1 cellular context compared by ENCODE assay signal in the genomic region with DNA sequence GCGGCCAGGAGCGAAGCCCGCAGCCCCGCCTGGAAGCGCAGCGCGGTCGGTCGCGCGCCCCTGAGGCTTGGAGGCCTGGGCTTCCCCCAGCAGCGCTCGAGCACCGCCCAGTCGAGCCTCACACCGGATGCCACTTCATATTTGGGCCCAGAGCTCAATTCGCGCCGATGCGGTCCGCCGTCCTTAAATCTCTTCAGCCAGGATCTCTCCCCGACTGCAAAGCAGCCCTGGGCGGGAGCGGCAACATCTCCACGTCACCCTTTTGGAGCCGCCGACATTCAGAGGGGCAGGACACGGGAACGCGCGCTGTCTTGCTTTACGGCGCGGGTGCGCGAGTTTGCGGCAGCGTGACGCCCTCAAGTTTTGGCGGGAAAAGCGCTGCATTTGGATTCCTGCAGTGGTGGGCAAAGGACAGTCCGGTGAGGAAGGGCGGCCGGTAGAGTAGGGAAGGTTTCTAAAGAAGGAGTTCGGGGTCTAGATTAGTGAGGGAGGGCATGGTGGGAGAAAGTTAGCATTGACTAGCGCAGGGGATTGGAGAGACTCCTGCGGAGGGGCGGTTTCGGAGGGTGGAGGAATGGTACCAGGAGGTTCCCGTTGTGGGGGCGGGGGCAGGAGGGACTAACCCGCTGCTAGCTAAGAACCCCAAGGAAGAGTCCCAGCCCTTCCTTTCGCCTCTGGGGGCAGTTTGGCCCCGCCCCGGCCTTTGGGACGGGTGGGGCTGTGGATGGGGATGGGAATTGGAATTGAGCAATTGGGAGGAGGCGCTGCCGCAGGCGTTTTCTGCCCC.
TF ChIP-seq lines count a peak whose summit lies in the region.

No MANE protein-coding gene starts in this region.

TF ChIP-seq in HepG2, 621 proteins besides CTCF, POLR2A, EP300 and RAD21 (continued from another document and continues in another):
- TF ChIP-seq CBX1 (IDR thresholded peaks at IDR 0.05; ENCODE audit: low read depth) (peak; percentile 36), GATA4 (IDR thresholded peaks at IDR 0.05; ENCODE audit: borderline replicate concordance, low read depth) (0 out of 2 replicates have a peak, but pooled peaks have one; percentile 47), KAT7 (CRISPR knock-in tag; IDR thresholded peaks at IDR 0.05; ENCODE audit: borderline replicate concordance) (peak; percentile 86), ZNF552 (CRISPR knock-in tag; IDR thresholded peaks at IDR 0.05; ENCODE audit: borderline replicate concordance) (no peak), JUN (CRISPR knock-in tag; IDR thresholded peaks at IDR 0.05) (peak; percentile 18; the same call in 1 of the 2 replicates), ZNF709 (CRISPR knock-in tag; IDR thresholded peaks at IDR 0.05) (peak; percentile 88; the same call in 1 of the 2 replicates), ZNF772 (CRISPR knock-in tag; IDR thresholded peaks at IDR 0.05) (no peak), PAX8 (CRISPR knock-in tag; IDR thresholded peaks at IDR 0.05; ENCODE audit: borderline replicate concordance) (0 out of 2 replicates have a peak, but pooled peaks have one; percentile 77), HOMEZ (CRISPR knock-in tag; IDR thresholded peaks at IDR 0.05; ENCODE audit: low read depth) (peak; percentile 25; the same call in 1 of the 2 replicates), TEAD2 (CRISPR knock-in tag; IDR thresholded peaks at IDR 0.05) (0 out of 2 replicates have a peak, but pooled peaks have one; percentile 80), SOX6 (IDR thresholded peaks at IDR 0.05) (no peak), SOX6 (CRISPR knock-in tag; IDR thresholded peaks at IDR 0.05) (peak; percentile 71), ZNF75D (CRISPR knock-in tag; IDR thresholded peaks at IDR 0.05; ENCODE audit: borderline replicate concordance) (no peak), ZFP62 (CRISPR knock-in tag; IDR thresholded peaks at IDR 0.05) (no peak), ZNF331 (CRISPR knock-in tag; IDR thresholded peaks at IDR 0.05) (peak; percentile 80), ZFY (CRISPR knock-in tag; IDR thresholded peaks at IDR 0.05) (peak; percentile 98), ZNF260 (CRISPR knock-in tag; IDR thresholded peaks at IDR 0.05; ENCODE audit: borderline replicate concordance, low read depth) (no peak), SP5 (CRISPR knock-in tag; IDR thresholded peaks at IDR 0.05; ENCODE audit: borderline replicate concordance, low read depth) (no peak; the same call in 1 of the 2 replicates), BORCS8-MEF2B (CRISPR knock-in tag; IDR thresholded peaks at IDR 0.05) (peak; percentile 92), ZFP36L1 (CRISPR knock-in tag; IDR thresholded peaks at IDR 0.05) (no peak; the same call in 1 of the 2 replicates), NFKBIZ (CRISPR knock-in tag; IDR thresholded peaks at IDR 0.05) (no peak), MAFF (IDR thresholded peaks at IDR 0.05; ENCODE audit: low read depth, low read length) (no peak), ZNF782 (CRISPR knock-in tag; IDR thresholded peaks at IDR 0.05; ENCODE audit: borderline replicate concordance) (0 out of 2 replicates have a peak, but pooled peaks have one; percentile 73), ZNF547 (CRISPR knock-in tag; IDR thresholded peaks at IDR 0.05) (peak; percentile 77), ZNF687 (CRISPR knock-in tag; IDR thresholded peaks at IDR 0.05) (peak; percentile 99), ZNF382 (CRISPR knock-in tag; IDR thresholded peaks at IDR 0.05; ENCODE audit: borderline replicate concordance) (no peak), MAZ (IDR thresholded peaks at IDR 0.05; ENCODE audit: borderline replicate concordance, low read depth, low read length) (no peak; the same call in 1 of the 2 replicates), MAZ (CRISPR knock-in tag; IDR thresholded peaks at IDR 0.05; ENCODE audit: low read depth) (no peak), FOXK1 (CRISPR knock-in tag; IDR thresholded peaks at IDR 0.05; ENCODE audit: borderline replicate concordance, low read depth) (peak; percentile 65; the same call in 1 of the 2 replicates), TRAFD1 (CRISPR knock-in tag; IDR thresholded peaks at IDR 0.05; ENCODE audit: borderline replicate concordance) (no peak), STAG1 (CRISPR knock-in tag; IDR thresholded peaks at IDR 0.05) (no peak; the same call in 1 of the 2 replicates), DBP (CRISPR knock-in tag; IDR thresholded peaks at IDR 0.05; ENCODE audit: not compliant biosample characterization) (peak; percentile 55)
- TF ChIP-seq, protein P1, sequence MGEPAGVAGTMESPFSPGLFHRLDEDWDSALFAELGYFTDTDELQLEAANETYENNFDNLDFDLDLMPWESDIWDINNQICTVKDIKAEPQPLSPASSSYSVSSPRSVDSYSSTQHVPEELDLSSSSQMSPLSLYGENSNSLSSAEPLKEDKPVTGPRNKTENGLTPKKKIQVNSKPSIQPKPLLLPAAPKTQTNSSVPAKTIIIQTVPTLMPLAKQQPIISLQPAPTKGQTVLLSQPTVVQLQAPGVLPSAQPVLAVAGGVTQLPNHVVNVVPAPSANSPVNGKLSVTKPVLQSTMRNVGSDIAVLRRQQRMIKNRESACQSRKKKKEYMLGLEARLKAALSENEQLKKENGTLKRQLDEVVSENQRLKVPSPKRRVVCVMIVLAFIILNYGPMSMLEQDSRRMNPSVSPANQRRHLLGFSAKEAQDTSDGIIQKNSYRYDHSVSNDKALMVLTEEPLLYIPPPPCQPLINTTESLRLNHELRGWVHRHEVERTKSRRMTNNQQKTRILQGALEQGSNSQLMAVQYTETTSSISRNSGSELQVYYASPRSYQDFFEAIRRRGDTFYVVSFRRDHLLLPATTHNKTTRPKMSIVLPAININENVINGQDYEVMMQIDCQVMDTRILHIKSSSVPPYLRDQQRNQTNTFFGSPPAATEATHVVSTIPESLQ (CRISPR knock-in tag; conservative IDR thresholded peaks at IDR 0.05), result no peak
- TF ChIP-seq, protein P2, sequence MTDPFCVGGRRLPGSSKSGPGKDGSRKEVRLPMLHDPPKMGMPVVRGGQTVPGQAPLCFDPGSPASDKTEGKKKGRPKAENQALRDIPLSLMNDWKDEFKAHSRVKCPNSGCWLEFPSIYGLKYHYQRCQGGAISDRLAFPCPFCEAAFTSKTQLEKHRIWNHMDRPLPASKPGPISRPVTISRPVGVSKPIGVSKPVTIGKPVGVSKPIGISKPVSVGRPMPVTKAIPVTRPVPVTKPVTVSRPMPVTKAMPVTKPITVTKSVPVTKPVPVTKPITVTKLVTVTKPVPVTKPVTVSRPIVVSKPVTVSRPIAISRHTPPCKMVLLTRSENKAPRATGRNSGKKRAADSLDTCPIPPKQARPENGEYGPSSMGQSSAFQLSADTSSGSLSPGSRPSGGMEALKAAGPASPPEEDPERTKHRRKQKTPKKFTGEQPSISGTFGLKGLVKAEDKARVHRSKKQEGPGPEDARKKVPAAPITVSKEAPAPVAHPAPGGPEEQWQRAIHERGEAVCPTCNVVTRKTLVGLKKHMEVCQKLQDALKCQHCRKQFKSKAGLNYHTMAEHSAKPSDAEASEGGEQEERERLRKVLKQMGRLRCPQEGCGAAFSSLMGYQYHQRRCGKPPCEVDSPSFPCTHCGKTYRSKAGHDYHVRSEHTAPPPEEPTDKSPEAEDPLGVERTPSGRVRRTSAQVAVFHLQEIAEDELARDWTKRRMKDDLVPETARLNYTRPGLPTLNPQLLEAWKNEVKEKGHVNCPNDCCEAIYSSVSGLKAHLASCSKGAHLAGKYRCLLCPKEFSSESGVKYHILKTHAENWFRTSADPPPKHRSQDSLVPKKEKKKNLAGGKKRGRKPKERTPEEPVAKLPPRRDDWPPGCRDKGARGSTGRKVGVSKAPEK (CRISPR knock-in tag; IDR thresholded peaks at IDR 0.05; ENCODE audit: borderline replicate concordance), result 0 out of 2 replicates have a peak, but pooled peaks have one; percentile 68
- TF ChIP-seq, protein P3, sequence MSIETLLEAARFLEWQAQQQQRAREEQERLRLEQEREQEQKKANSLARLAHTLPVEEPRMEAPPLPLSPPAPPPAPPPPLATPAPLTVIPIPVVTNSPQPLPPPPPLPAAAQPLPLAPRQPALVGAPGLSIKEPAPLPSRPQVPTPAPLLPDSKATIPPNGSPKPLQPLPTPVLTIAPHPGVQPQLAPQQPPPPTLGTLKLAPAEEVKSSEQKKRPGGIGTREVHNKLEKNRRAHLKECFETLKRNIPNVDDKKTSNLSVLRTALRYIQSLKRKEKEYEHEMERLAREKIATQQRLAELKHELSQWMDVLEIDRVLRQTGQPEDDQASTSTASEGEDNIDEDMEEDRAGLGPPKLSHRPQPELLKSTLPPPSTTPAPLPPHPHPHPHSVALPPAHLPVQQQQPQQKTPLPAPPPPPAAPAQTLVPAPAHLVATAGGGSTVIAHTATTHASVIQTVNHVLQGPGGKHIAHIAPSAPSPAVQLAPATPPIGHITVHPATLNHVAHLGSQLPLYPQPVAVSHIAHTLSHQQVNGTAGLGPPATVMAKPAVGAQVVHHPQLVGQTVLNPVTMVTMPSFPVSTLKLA (IDR thresholded peaks at IDR 0.05), result no peak
- TF ChIP-seq, protein P4, sequence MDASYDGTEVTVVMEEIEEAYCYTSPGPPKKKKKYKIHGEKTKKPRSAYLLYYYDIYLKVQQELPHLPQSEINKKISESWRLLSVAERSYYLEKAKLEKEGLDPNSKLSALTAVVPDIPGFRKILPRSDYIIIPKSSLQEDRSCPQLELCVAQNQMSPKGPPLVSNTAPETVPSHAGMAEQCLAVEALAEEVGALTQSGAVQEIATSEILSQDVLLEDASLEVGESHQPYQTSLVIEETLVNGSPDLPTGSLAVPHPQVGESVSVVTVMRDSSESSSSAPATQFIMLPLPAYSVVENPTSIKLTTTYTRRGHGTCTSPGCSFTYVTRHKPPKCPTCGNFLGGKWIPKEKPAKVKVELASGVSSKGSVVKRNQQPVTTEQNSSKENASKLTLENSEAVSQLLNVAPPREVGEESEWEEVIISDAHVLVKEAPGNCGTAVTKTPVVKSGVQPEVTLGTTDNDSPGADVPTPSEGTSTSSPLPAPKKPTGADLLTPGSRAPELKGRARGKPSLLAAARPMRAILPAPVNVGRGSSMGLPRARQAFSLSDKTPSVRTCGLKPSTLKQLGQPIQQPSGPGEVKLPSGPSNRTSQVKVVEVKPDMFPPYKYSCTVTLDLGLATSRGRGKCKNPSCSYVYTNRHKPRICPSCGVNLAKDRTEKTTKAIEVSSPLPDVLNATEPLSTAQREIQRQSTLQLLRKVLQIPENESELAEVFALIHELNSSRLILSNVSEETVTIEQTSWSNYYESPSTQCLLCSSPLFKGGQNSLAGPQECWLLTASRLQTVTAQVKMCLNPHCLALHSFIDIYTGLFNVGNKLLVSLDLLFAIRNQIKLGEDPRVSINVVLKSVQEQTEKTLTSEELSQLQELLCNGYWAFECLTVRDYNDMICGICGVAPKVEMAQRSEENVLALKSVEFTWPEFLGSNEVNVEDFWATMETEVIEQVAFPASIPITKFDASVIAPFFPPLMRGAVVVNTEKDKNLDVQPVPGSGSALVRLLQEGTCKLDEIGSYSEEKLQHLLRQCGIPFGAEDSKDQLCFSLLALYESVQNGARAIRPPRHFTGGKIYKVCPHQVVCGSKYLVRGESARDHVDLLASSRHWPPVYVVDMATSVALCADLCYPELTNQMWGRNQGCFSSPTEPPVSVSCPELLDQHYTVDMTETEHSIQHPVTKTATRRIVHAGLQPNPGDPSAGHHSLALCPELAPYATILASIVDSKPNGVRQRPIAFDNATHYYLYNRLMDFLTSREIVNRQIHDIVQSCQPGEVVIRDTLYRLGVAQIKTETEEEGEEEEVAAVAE (CRISPR knock-in tag; IDR thresholded peaks at IDR 0.05; ENCODE audit: borderline replicate concordance), result peak; percentile 64; the same call in 1 of the 2 replicates
